12 cellular contexts compared by ENCODE assay signal in the genomic region with DNA sequence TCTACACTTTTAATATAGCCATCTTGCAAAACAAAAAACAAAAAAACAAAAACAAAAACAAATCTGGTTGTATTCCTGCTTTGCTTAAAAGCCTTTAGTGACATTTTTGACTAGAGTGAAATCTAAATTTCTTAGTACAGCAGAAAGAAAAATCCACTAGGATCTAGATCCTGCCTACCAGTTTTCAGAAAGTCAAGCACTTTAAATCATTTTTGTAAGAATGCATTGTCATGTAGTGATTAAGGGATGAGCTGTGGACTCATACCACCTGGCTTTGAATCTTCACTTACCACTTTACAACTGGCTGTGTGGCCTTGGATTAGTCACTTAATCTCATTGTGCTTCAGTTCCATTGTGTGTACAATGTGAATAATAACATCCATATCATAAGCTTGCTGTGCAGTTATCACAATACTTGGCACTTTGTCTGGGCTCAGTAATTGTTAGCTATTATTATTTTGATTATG. TPM values are rescaled to one million over a fixed set of nuclear protein-coding genes. Genes with fewer than 3 reads are reported as not detected.
DNase-seq lines count a peak whose midpoint lies in the region; ATAC-seq and TF ChIP-seq lines count a peak whose summit lies in the region.
"Had no signal": no experiment of that assay in that cellular context is flagged by ENCODE, and none has a peak within 500 bp of the region (broad histone marks: within the 10 kb centered on the region; RNA-seq: fewer than 3 reads in every experiment).

No MANE protein-coding gene starts in this region.

- TF ChIP-seq POLR2A in Peyer's patch (IDR thresholded peaks at IDR 0.05): no peak

- H3K27ac ChIP-seq in RWPE1 (no peak overlapping the region), Peyer's patch (peak overlapping the region in 1 of 4 donors; percentile 33)
- H3K27ac ChIP-seq: sigmoid colon had no signal

- no peaks in the 10 kb centered on the region for H3K27me3 ChIP-seq in HAP-1 (ENCODE audit: low read depth)
- no peaks in the 10 kb centered on the region for H3K27me3 ChIP-seq in Peyer's patch
- H3K27me3 ChIP-seq: sigmoid colon had no signal

- DNase-seq in DMS53 treated with DMSO at 0.1 percent for 48 hours (lab: John Stamatoyannopoulos, UW; ENCODE audit: unreplicated experiment) (peak; percentile 11), HAP-1 (ENCODE audit: low spot score in 2 of 2) (peak; percentile 38 to 57), RWPE1 (ENCODE audit: low spot score) (peak; percentile 56), fibroblast of pulmonary artery (ENCODE audit: low read depth) (peak; percentile 42), left ventricle myocardium superior (no peak), Peyer's patch (no peak)
- DNase-seq: activated B cell treated with CpG ODN at 0.5 μM for 24 hours; activated T-cell treated with anti-CD3 and anti-CD28 coated beads, Interleukin-2, amount 50 U/mL, for 4 hours; CD8-positive, alpha-beta T cell; MM.1S; sigmoid colon had no signal

- CTCF ChIA-PET in RWPE1 (lab: Yijun Ruan, JAX): interaction anchor here (0.8 to 1.8 kb wide), 2 partner anchors 452 to 820 kb away, joined by 4 to 5 read pairs; no protein-coding TSS in a partner anchor

- TF ChIP-seq CTCF in RWPE1 (conservative IDR thresholded peaks at IDR 0.05; ENCODE audit: low read depth): no peak
- TF ChIP-seq CTCF in fibroblast of pulmonary artery (IDR thresholded peaks at IDR 0.05; ENCODE audit: low read length, missing control alignments): no peak
- TF ChIP-seq CTCF in Peyer's patch (IDR thresholded peaks at IDR 0.05): no peak

- no peak for ATAC-seq in HG02642 (IDR thresholded peaks at IDR 0.05; ENCODE audit: poor library complexity, unreplicated experiment)
- no peak for ATAC-seq in left ventricle myocardium superior
- ATAC-seq: activated T-cell treated with anti-CD3 and anti-CD28 coated beads, Interleukin-2, amount 50 U/mL, for 4 hours; CD8-positive, alpha-beta T cell had no signal

- H3K4me1 ChIP-seq in HAP-1 (peaks cover 32% of the 10 kb centered on the region), Peyer's patch (peaks cover 0 to 21% (median 0%) of the 10 kb centered on the region in 4 donors)

- H3K36me3 ChIP-seq in HAP-1 (replicated peaks) (no peaks in the 10 kb centered on the region), Peyer's patch (no peaks in the 10 kb centered on the region)

- POLR2A ChIA-PET in RWPE1 (lab: Yijun Ruan, JAX; ENCODE audit: low non-redundant PET): no interaction called here

- in situ Hi-C loops in HAP-1 (cut with MboI; ENCODE audit: low sequenced_read_pairs): no loop called here

- H3K9me3 ChIP-seq in HAP-1 (no peaks in the 10 kb centered on the region), Peyer's patch (no peaks in the 10 kb centered on the region)
- H3K9me3 ChIP-seq: sigmoid colon had no signal

- intact Hi-C loops in left ventricle myocardium superior (cut with micrococcal nuclease): no loop called here

- no peak overlapping the region for H3K4me3 ChIP-seq in HAP-1
- H3K4me3 ChIP-seq in fibroblast of pulmonary artery (replicated peaks; ENCODE audit: low read depth, low read length): no peak overlapping the region
- no peak overlapping the region for H3K4me3 ChIP-seq in Peyer's patch
- H3K4me3 ChIP-seq: sigmoid colon had no signal

RNA-seq across cellular contexts. Expression of gene MKKS, which starts 4.0 kb away (rescaled TPM):
- total RNA-seq in left ventricle myocardium superior: 27.7 TPM
- 10 to 100 TPM; 12.4 to 27.5 (median 19.9) TPM for total RNA-seq in Peyer's patch

RNA-seq across cellular contexts. Expression of gene SLX4IP, which starts 5.1 kb away (rescaled TPM):
- total RNA-seq in left ventricle myocardium superior (2.2 TPM), Peyer's patch (1 to 10 TPM; 6.1 to 9.0 (median 7.9) TPM)

Comparison
In these comparisons a context has a peak if more than half of its experiments do, and no peak if none do; other contexts are left out.
1. DNase-seq: peak in DMS53 treated with DMSO at 0.1 percent for 48 hours (single experiment), HAP-1 (2 of 2), RWPE1 (single experiment) and fibroblast of pulmonary artery (single experiment); none in left ventricle myocardium superior (single experiment) and Peyer's patch (0 of 3).